Comparison of ENCODE assay signal across 19 cellular contexts in genomic region chr2:120472891-120473309, GRCh38.
DNase-seq lines count a peak whose midpoint lies in the region; ATAC-seq and TF ChIP-seq lines count a peak whose summit lies in the region.
"Had no signal": no experiment of that assay in that cellular context is flagged by ENCODE, and none has a peak within 500 bp of the region (broad histone marks: within the 10 kb centered on the region; RNA-seq: fewer than 3 reads in every experiment).

No MANE protein-coding gene starts in this region.

- 77 to 90% methylated on average over 12 of the region's 12 CpGs for WGBS in lung, 2 donors

- H3K27ac ChIP-seq in RWPE1, result peak overlapping the region; percentile 98
- peak overlapping the region in 1 of 2 donors; percentile 82 for H3K27ac ChIP-seq in lung (ENCODE audit: low read depth in 1 of 2, low read length in 1 of 2)
- H3K27ac ChIP-seq: SJSA1 had no signal

- POLR2A ChIA-PET in RWPE1 (lab: Yijun Ruan, JAX; ENCODE audit: low non-redundant PET), result no interaction called here

- no peak for TF ChIP-seq CTCF in AG10803 (conservative IDR thresholded peaks at IDR 0.05; ENCODE audit: low read length)
- TF ChIP-seq CTCF in RWPE1 (conservative IDR thresholded peaks at IDR 0.05; ENCODE audit: low read depth), result no peak
- no peak for TF ChIP-seq CTCF in lung (IDR thresholded peaks at IDR 0.05; ENCODE audit: control extremely low read depth, extremely low read depth)

- no peak overlapping the region for H3K4me3 ChIP-seq in AG10803 (ENCODE audit: low read length)
- no peak overlapping the region for H3K4me3 ChIP-seq in lung
- H3K4me3 ChIP-seq: SJSA1 had no signal

- H3K9me3 ChIP-seq in lung (ENCODE audit: control insufficient read depth in 2 of 2, insufficient read depth in 1 of 2, low read length in 1 of 2), result peaks cover 0 to 4% of the 10 kb centered on the region in 2 donors
- H3K9me3 ChIP-seq: SJSA1 had no signal

- peaks cover 3 to 25% of the 10 kb centered on the region in 2 donors for H3K4me1 ChIP-seq in lung (ENCODE audit: control insufficient read depth in 2 of 2, insufficient read depth in 2 of 2, low read length in 2 of 2)

- no peaks in the 10 kb centered on the region for H3K36me3 ChIP-seq in lung (ENCODE audit: control insufficient read depth in 2 of 2, insufficient read depth in 2 of 2, low read length in 2 of 2)
- H3K36me3 ChIP-seq: SJSA1 had no signal

- CTCF ChIA-PET in RWPE1 (lab: Yijun Ruan, JAX), result no interaction called here

- peak; percentile 75 for DNase-seq in AG10803 (ENCODE audit: low read depth)
- peak; percentile 41 for DNase-seq in RWPE1 (ENCODE audit: low spot score)
- peak; percentile 51 for DNase-seq in lung (ENCODE audit: low spot score)
- no peak for DNase-seq in NCI-H446 (lab: John Stamatoyannopoulos, UW)
- no peak for DNase-seq in NCI-H2081 (lab: John Stamatoyannopoulos, UW)
- DNase-seq in HUDEP-2 (lab: John Stamatoyannopoulos, UW; ENCODE audit: unreplicated experiment in 76 of 76), result no peak
- DNase-seq: activated CD4-positive, alpha-beta T cell treated with anti-CD3 and anti-CD28 coated beads for 48 hours; activated gamma-delta T cell treated with Interleukin-2 at 50 U/mL for 16 hours; amygdala; DMS79; naive thymus-derived CD4-positive, alpha-beta T cell; NCI-H187 treated with DMSO at 0.1 percent for 48 hours; NCI-H510A treated with DMSO at 0.1 percent for 48 hours; T-helper 9 cell had no signal

- peak; percentile 93 for ATAC-seq in esophagus mucosa
- no peak for ATAC-seq in lung (ENCODE audit: insufficient read depth, low FRiP score)
- ATAC-seq in GM21529 (IDR thresholded peaks at IDR 0.05; ENCODE audit: unreplicated experiment), result no peak
- ATAC-seq: HCT116; naive thymus-derived CD4-positive, alpha-beta T cell; stimulated activated memory B cell treated with anti-CD40 and anti-IgM and Interleukin-4, amounts not matched to agents 10 μg/mL and 1 μg/mL and 100 μg/mL, for 72 hours had no signal

- H3K27me3 ChIP-seq in lung (ENCODE audit: control insufficient read depth, insufficient read depth), result no peaks in the 10 kb centered on the region
- H3K27me3 ChIP-seq: SJSA1 had no signal

Comparison
In these comparisons a context has a peak if more than half of its experiments do, and no peak if none do; other contexts are left out.
1. DNase-seq: peak in AG10803 (single experiment), RWPE1 (single experiment) and lung (single experiment); none in NCI-H446 (0 of 2), NCI-H2081 (0 of 2) and HUDEP-2 (0 of 76).